1 cellular context compared by ENCODE assay signal in the genomic region with DNA sequence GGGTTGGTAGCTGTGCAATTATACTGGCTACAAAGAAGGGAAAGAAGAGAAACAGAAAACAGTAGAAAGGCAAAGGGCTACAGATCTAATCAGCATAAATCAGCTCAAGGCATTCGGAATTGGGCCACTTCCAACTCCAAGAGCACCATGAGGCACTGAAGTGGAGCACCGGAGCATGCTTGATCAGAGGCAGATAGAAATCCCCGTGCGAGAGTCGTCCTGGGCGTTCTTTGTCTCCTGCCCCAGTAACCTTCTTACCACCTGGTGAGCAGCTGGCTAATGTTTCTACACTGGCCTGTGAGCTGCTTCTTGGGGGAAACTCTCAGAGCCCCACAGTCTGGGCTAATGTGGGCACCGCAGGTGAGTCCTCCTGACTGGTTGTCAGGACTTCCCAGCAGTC.
TF ChIP-seq lines count a peak whose summit lies in the region.

No MANE protein-coding gene starts in this region.

TF ChIP-seq in SK-N-SH, 30 proteins besides CTCF, POLR2A, EP300 and RAD21 (continued from another document):
- TF ChIP-seq, protein P1, sequence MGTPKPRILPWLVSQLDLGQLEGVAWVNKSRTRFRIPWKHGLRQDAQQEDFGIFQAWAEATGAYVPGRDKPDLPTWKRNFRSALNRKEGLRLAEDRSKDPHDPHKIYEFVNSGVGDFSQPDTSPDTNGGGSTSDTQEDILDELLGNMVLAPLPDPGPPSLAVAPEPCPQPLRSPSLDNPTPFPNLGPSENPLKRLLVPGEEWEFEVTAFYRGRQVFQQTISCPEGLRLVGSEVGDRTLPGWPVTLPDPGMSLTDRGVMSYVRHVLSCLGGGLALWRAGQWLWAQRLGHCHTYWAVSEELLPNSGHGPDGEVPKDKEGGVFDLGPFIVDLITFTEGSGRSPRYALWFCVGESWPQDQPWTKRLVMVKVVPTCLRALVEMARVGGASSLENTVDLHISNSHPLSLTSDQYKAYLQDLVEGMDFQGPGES (IDR thresholded peaks at IDR 0.05; ENCODE audit: low read depth, low read length), result no peak
- TF ChIP-seq, protein P2, sequence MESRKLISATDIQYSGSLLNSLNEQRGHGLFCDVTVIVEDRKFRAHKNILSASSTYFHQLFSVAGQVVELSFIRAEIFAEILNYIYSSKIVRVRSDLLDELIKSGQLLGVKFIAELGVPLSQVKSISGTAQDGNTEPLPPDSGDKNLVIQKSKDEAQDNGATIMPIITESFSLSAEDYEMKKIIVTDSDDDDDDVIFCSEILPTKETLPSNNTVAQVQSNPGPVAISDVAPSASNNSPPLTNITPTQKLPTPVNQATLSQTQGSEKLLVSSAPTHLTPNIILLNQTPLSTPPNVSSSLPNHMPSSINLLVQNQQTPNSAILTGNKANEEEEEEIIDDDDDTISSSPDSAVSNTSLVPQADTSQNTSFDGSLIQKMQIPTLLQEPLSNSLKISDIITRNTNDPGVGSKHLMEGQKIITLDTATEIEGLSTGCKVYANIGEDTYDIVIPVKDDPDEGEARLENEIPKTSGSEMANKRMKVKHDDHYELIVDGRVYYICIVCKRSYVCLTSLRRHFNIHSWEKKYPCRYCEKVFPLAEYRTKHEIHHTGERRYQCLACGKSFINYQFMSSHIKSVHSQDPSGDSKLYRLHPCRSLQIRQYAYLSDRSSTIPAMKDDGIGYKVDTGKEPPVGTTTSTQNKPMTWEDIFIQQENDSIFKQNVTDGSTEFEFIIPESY (IDR thresholded peaks at IDR 0.05; ENCODE audit: borderline replicate concordance, low read depth), result no peak
- peak; percentile 32; the same call in 1 of the 2 replicates for TF ChIP-seq GATA2 (CRISPR knock-in tag; IDR thresholded peaks at IDR 0.05)
- TF ChIP-seq RXRA (IDR thresholded peaks at IDR 0.05; ENCODE audit: borderline replicate concordance, low read depth), result no peak
